12 cellular contexts compared by ENCODE assay signal in genomic region chr16:15518412-15519351, GRCh38.
DNase-seq lines count a peak whose midpoint lies in the region; ATAC-seq, FAIRE-seq and TF ChIP-seq lines count a peak whose summit lies in the region.
"Had no signal": no experiment of that assay in that cellular context is flagged by ENCODE, and none has a peak within 500 bp of the region (broad histone marks: within the 10 kb centered on the region; RNA-seq: fewer than 3 reads in every experiment).

No MANE protein-coding gene starts in this region.

- H3K9me3 Mint-ChIP-seq in stimulated activated effector memory CD8-positive, alpha-beta T cell treated with anti-CD3 and anti-CD28 coated beads, Interleukin-12 subunit alpha, Interleukin-12 subunit beta, amount 100 ng/mL, for 72 hours = no peaks in the 10 kb centered on the region
- H3K9me3 Mint-ChIP-seq: naive thymus-derived CD4-positive, alpha-beta T cell had no signal

- no peak for TF ChIP-seq RAD21 in HepG2 (CRISPR knock-in tag; IDR thresholded peaks at IDR 0.05)

- H3K4me3 Mint-ChIP-seq in stimulated activated effector memory CD8-positive, alpha-beta T cell treated with anti-CD3 and anti-CD28 coated beads, Interleukin-12 subunit alpha, Interleukin-12 subunit beta, amount 100 ng/mL, for 72 hours = no peak overlapping the region
- H3K4me3 Mint-ChIP-seq: naive thymus-derived CD4-positive, alpha-beta T cell had no signal

- no peaks in the 10 kb centered on the region for H4K20me1 ChIP-seq in HepG2 (ENCODE audit: insufficient read depth, low read length)

- no TSS peak for BruUV-seq in HepG2 (replicated peaks; lab: Mats Ljungman, UMichigan)

- H3K36me3 ChIP-seq in HepG2 (replicated peaks in 1 of 2; ENCODE audit: control insufficient read depth in 1 of 2, insufficient read depth in 2 of 2, low read length in 2 of 2) = no peaks in the 10 kb centered on the region

- no peak overlapping the region for H3K4me3 ChIP-seq in HepG2 (replicated peaks in 1 of 3; ENCODE audit: insufficient read depth in 1 of 3, low read depth in 2 of 3, low read length in 3 of 3)

- no peaks in the 10 kb centered on the region for H3K36me3 Mint-ChIP-seq in stimulated activated effector memory CD8-positive, alpha-beta T cell treated with anti-CD3 and anti-CD28 coated beads, Interleukin-12 subunit alpha, Interleukin-12 subunit beta, amount 100 ng/mL, for 72 hours

- no peak overlapping the region for H3K9ac ChIP-seq in HepG2 (ENCODE audit: insufficient read depth, low read depth, low read length)

- no peak for FAIRE-seq in HepG2 (lab: Jason Lieb, UNC)

- H3K4me1 ChIP-seq in HepG2 (ENCODE audit: insufficient read depth, low read length) = peaks cover 26% of the 10 kb centered on the region

- H3K27me3 ChIP-seq in HepG2 (ENCODE audit: control insufficient read depth in 1 of 2, insufficient read depth in 2 of 2, low read length in 2 of 2) = no peaks in the 10 kb centered on the region

- no peak overlapping the region for H3K4me2 ChIP-seq in HepG2 (ENCODE audit: low read depth, low read length)

- no peak overlapping the region for H3K27ac Mint-ChIP-seq in stimulated activated effector memory CD8-positive, alpha-beta T cell treated with anti-CD3 and anti-CD28 coated beads, Interleukin-12 subunit alpha, Interleukin-12 subunit beta, amount 100 ng/mL, for 72 hours

- WGBS in HepG2 (ENCODE audit: low lambda C conversion rate) = 58% methylated on average over 11 of the region's 11 CpGs

- intact Hi-C loops in HepG2 (cut with micrococcal nuclease; ENCODE audit: unreplicated experiment) = no loop called here

- ATAC-seq in HepG2 (peak; percentile 51), GM19395 (IDR thresholded peaks at IDR 0.05; ENCODE audit: unreplicated experiment) (no peak), GM18858 (IDR thresholded peaks at IDR 0.05; ENCODE audit: unreplicated experiment) (no peak)
- ATAC-seq in stimulated activated effector memory CD8-positive, alpha-beta T cell treated with anti-CD3 and anti-CD28 coated beads, Interleukin-12 subunit alpha, Interleukin-12 subunit beta, amount 100 ng/mL, for 72 hours = no peak
- ATAC-seq: naive thymus-derived CD4-positive, alpha-beta T cell had no signal

- peaks cover 26% of the 10 kb centered on the region for H3K4me1 Mint-ChIP-seq in stimulated activated effector memory CD8-positive, alpha-beta T cell treated with anti-CD3 and anti-CD28 coated beads, Interleukin-12 subunit alpha, Interleukin-12 subunit beta, amount 100 ng/mL, for 72 hours

- TF ChIP-seq EP300 in HepG2 (IDR thresholded peaks at IDR 0.05; ENCODE audit: low read depth in 2 of 2, low read length in 2 of 2) (no peak), HepG2 (CRISPR knock-in tag; IDR thresholded peaks at IDR 0.05; ENCODE audit: borderline replicate concordance) (no peak)

- no peak overlapping the region for H2AFZ ChIP-seq in HepG2 (ENCODE audit: low read length)

- peak; percentile 47 for DNase-seq in M059J (ENCODE audit: low read depth)
- DNase-seq in dedifferentiated amniotic fluid mesenchymal stem cell (ENCODE audit: extremely low spot score) = peak; percentile 56
- no peak for DNase-seq in HepG2 (ENCODE audit: low spot score)
- no peak for DNase-seq in stimulated activated effector memory CD8-positive, alpha-beta T cell treated with anti-CD3 and anti-CD28 coated beads, Interleukin-12 subunit alpha, Interleukin-12 subunit beta, amount 100 ng/mL, for 72 hours (ENCODE audit: low spot score in 2 of 2)
- DNase-seq in UCSD-AML1 (lab: John Stamatoyannopoulos, UW; ENCODE audit: unreplicated experiment) = no peak
- DNase-seq: activated T-cell treated with anti-CD3 and anti-CD28 coated beads, Interleukin-2, amount 50 U/mL, for 1 hour; naive thymus-derived CD4-positive, alpha-beta T cell; NCI-H1105 treated with DMSO at 0.1 percent for 48 hours; SW 1271 had no signal

- H3K9me3 ChIP-seq in HepG2 (ENCODE audit: low read length) = no peaks in the 10 kb centered on the region

- CTCF ChIA-PET in HepG2 (lab: Yijun Ruan, JAX; ENCODE audit: low intra/inter-chr PET ratio, low total read pairs) = no interaction called here

- in situ Hi-C loops in HepG2 (cut with HindIII; ENCODE audit: extremely low pct_ligation_motif_present, low pct_unique_long_range_greater_than_20kb) = no loop called here

- POLR2A ChIA-PET in HepG2 (lab: Yijun Ruan, JAX) = interaction anchor here (0.7 kb wide), 1 partner anchor 29 kb away, joined by 3 read pairs; no protein-coding TSS in a partner anchor

- TF ChIP-seq CTCF in HepG2 (CRISPR knock-in tag; IDR thresholded peaks at IDR 0.05) = no peak

- H3K27ac ChIP-seq in HepG2 (ENCODE audit: extremely low read length, insufficient read depth, low read length) (no peak overlapping the region), temporal lobe (ENCODE audit: low read depth, low read length) (peak overlapping the region; percentile 47)

- H3K79me2 ChIP-seq in HepG2 (ENCODE audit: insufficient read depth, low read length) = no peaks in the 10 kb centered on the region

- TF ChIP-seq POLR2A in HepG2 (IDR thresholded peaks at IDR 0.05; ENCODE audit: insufficient read depth in 1 of 2, low read depth in 2 of 2, low read length in 2 of 2) = no peak

TF ChIP-seq in HepG2, 621 proteins besides CTCF, POLR2A, EP300 and RAD21 (continues in another document):
- TF ChIP-seq ZNF484 (CRISPR knock-in tag; IDR thresholded peaks at IDR 0.05; ENCODE audit: borderline replicate concordance, low read depth) = no peak
- no peak for TF ChIP-seq ZNF383 (CRISPR knock-in tag; IDR thresholded peaks at IDR 0.05; ENCODE audit: borderline replicate concordance)
- peak; percentile 87 for TF ChIP-seq PCBP2 (optimal IDR thresholded peaks at IDR 0.05; ENCODE audit: low read depth, low read length, poor library complexity, severe bottlenecking)
- TF ChIP-seq, protein P1, sequence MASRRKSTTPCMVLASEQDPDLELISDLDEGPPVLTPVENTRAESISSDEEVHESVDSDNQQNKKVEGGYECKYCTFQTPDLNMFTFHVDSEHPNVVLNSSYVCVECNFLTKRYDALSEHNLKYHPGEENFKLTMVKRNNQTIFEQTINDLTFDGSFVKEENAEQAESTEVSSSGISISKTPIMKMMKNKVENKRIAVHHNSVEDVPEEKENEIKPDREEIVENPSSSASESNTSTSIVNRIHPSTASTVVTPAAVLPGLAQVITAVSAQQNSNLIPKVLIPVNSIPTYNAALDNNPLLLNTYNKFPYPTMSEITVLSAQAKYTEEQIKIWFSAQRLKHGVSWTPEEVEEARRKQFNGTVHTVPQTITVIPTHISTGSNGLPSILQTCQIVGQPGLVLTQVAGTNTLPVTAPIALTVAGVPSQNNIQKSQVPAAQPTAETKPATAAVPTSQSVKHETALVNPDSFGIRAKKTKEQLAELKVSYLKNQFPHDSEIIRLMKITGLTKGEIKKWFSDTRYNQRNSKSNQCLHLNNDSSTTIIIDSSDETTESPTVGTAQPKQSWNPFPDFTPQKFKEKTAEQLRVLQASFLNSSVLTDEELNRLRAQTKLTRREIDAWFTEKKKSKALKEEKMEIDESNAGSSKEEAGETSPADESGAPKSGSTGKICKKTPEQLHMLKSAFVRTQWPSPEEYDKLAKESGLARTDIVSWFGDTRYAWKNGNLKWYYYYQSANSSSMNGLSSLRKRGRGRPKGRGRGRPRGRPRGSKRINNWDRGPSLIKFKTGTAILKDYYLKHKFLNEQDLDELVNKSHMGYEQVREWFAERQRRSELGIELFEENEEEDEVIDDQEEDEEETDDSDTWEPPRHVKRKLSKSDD (CRISPR knock-in tag; IDR thresholded peaks at IDR 0.05; ENCODE audit: low read depth) = no peak
- TF ChIP-seq CREBL2 (CRISPR knock-in tag; IDR thresholded peaks at IDR 0.05; ENCODE audit: borderline replicate concordance) = no peak
- TF ChIP-seq KAT2B (IDR thresholded peaks at IDR 0.05; ENCODE audit: borderline replicate concordance, low read depth, low read length) = no peak
- no peak for TF ChIP-seq ZFP36 (IDR thresholded peaks at IDR 0.05; ENCODE audit: borderline replicate concordance, low read depth, low read length, partially characterized antibody)
- TF ChIP-seq, protein P2, sequence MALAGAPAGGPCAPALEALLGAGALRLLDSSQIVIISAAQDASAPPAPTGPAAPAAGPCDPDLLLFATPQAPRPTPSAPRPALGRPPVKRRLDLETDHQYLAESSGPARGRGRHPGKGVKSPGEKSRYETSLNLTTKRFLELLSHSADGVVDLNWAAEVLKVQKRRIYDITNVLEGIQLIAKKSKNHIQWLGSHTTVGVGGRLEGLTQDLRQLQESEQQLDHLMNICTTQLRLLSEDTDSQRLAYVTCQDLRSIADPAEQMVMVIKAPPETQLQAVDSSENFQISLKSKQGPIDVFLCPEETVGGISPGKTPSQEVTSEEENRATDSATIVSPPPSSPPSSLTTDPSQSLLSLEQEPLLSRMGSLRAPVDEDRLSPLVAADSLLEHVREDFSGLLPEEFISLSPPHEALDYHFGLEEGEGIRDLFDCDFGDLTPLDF (CRISPR knock-in tag; IDR thresholded peaks at IDR 0.05) = no peak
- TF ChIP-seq HIC2 (CRISPR knock-in tag; IDR thresholded peaks at IDR 0.05; ENCODE audit: low read depth) = no peak
- TF ChIP-seq, protein P3, sequence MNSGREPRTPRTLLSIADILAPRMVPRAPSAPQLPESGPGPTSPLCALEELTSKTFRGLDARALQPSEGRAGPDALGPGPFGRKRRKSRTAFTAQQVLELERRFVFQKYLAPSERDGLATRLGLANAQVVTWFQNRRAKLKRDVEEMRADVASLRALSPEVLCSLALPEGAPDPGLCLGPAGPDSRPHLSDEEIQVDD (CRISPR knock-in tag; IDR thresholded peaks at IDR 0.05; ENCODE audit: borderline replicate concordance) = no peak
- TF ChIP-seq HOXA9 (CRISPR knock-in tag; IDR thresholded peaks at IDR 0.05; ENCODE audit: borderline replicate concordance) = no peak

Comparison
In these comparisons a context has a peak if more than half of its experiments do, and no peak if none do; other contexts are left out.
1. DNase-seq: peak in M059J (single experiment) and dedifferentiated amniotic fluid mesenchymal stem cell (single experiment); none in HepG2 (single experiment), stimulated activated effector memory CD8-positive, alpha-beta T cell treated with anti-CD3 and anti-CD28 coated beads, Interleukin-12 subunit alpha, Interleukin-12 subunit beta, amount 100 ng/mL, for 72 hours (0 of 2) and UCSD-AML1 (single experiment).